8 cellular contexts compared by ENCODE assay signal in genomic region chr9:70413427-70413797, GRCh38. TPM values are rescaled to one million over a fixed set of nuclear protein-coding genes. Genes with fewer than 3 reads are reported as not detected.
DNase-seq lines count a peak whose midpoint lies in the region; ATAC-seq and TF ChIP-seq lines count a peak whose summit lies in the region.

No MANE protein-coding gene starts in this region.

- DNase-seq in NCI-H82 (lab: John Stamatoyannopoulos, UW) (peak; percentile 79), NCI-H82 treated with DMSO at 0.1 percent for 48 hours (lab: John Stamatoyannopoulos, UW; ENCODE audit: unreplicated experiment) (no peak), cardiac muscle cell (ENCODE audit: low read depth in 1 of 2, low spot score in 1 of 2) (peak in 1 of 2 donors; percentile 46), psoas muscle (peak in 1 of 2 donors; percentile 85), HK-2 (ENCODE audit: unreplicated experiment) (no peak)

- WGBS in psoas muscle, 3 donors, result 0 to 1% (median 1%) methylated on average over 32 to 60 of the region's 60 CpGs

- no peaks in the 10 kb centered on the region for H3K9me3 ChIP-seq in cardiac muscle cell (ENCODE audit: low read depth)
- no peaks in the 10 kb centered on the region for H3K9me3 ChIP-seq in psoas muscle

- TF ChIP-seq CTCF in cardiac muscle cell (IDR thresholded peaks at IDR 0.05; ENCODE audit: low read depth, low read length) (no peak), psoas muscle (IDR thresholded peaks at IDR 0.05) (no peak)

- H3K4me3 Mint-ChIP-seq in IgD-negative memory B cell, result peak overlapping the region; percentile 94 to 99 (median 98)
- peak overlapping the region; percentile 97 for H3K4me3 Mint-ChIP-seq in activated T-helper 17 cell treated with anti-CD3 and anti-CD28 coated beads, Interleukin-2, amount 50 U/mL, for 72 hours

- H3K4me1 ChIP-seq in cardiac muscle cell (ENCODE audit: low read depth) (peaks cover 4% of the 10 kb centered on the region), psoas muscle (peaks cover 49% of the 10 kb centered on the region)

- H3K27me3 Mint-ChIP-seq in IgD-negative memory B cell, result no peaks in the 10 kb centered on the region
- H3K27me3 Mint-ChIP-seq in activated T-helper 17 cell treated with anti-CD3 and anti-CD28 coated beads, Interleukin-2, amount 50 U/mL, for 72 hours, result no peaks in the 10 kb centered on the region

- no peaks in the 10 kb centered on the region for H3K9me3 Mint-ChIP-seq in IgD-negative memory B cell
- H3K9me3 Mint-ChIP-seq in activated T-helper 17 cell treated with anti-CD3 and anti-CD28 coated beads, Interleukin-2, amount 50 U/mL, for 72 hours, result no peaks in the 10 kb centered on the region

- H3K27ac ChIP-seq in cardiac muscle cell (no peak overlapping the region), psoas muscle (peak overlapping the region; percentile 100)

- intact Hi-C loops in psoas muscle (cut with DNase I), result loop anchor here (2.0 kb wide), 2 partner anchors 187 to 189 kb away; no protein-coding TSS in a partner anchor

- H3K4me3 ChIP-seq in cardiac muscle cell (peak overlapping the region; percentile 21), psoas muscle (peak overlapping the region; percentile 84)

- H3K27me3 ChIP-seq in cardiac muscle cell (peaks cover 66% of the 10 kb centered on the region), psoas muscle (ENCODE audit: insufficient read depth in 3 of 3, low read length in 2 of 3) (no peaks in the 10 kb centered on the region)

- H3K36me3 Mint-ChIP-seq in IgD-negative memory B cell, result no peaks in the 10 kb centered on the region
- peaks cover 45% of the 10 kb centered on the region for H3K36me3 Mint-ChIP-seq in activated T-helper 17 cell treated with anti-CD3 and anti-CD28 coated beads, Interleukin-2, amount 50 U/mL, for 72 hours (ENCODE audit: low read depth)

- peak; percentile 21 for ATAC-seq in GM21717 (IDR thresholded peaks at IDR 0.05; ENCODE audit: unreplicated experiment)
- ATAC-seq in activated T-helper 17 cell treated with anti-CD3 and anti-CD28 coated beads, Interleukin-2, amount 50 U/mL, for 72 hours (replicated peaks), result peak; percentile 20
- peak; percentile 1 to 4 (median 2) for ATAC-seq in psoas muscle

- H3K27ac Mint-ChIP-seq in IgD-negative memory B cell, result peak overlapping the region; percentile 96 to 100 (median 99)
- peak overlapping the region; percentile 99 for H3K27ac Mint-ChIP-seq in activated T-helper 17 cell treated with anti-CD3 and anti-CD28 coated beads, Interleukin-2, amount 50 U/mL, for 72 hours

- peaks cover 23 to 38% (median 31%) of the 10 kb centered on the region in 3 donors for H3K4me1 Mint-ChIP-seq in IgD-negative memory B cell
- H3K4me1 Mint-ChIP-seq in activated T-helper 17 cell treated with anti-CD3 and anti-CD28 coated beads, Interleukin-2, amount 50 U/mL, for 72 hours, result peaks cover 19% of the 10 kb centered on the region

- H3K36me3 ChIP-seq in cardiac muscle cell (no peaks in the 10 kb centered on the region), psoas muscle (ENCODE audit: insufficient read depth in 1 of 2, low read depth in 1 of 2) (no peaks in the 10 kb centered on the region)

RNA-seq across cellular contexts. Expression of gene KLF9, which starts 1.0 kb away (rescaled TPM):
- 3.3 TPM for polyA plus RNA-seq in IgD-negative memory B cell
- 10 to 100 TPM in 1 of 2 donors, 1 to 10 TPM in 1; 9.1 to 19.0 TPM for total RNA-seq in activated T-helper 17 cell treated with anti-CD3 and anti-CD28 coated beads, Interleukin-2, amount 50 U/mL, for 72 hours
- total RNA-seq in cardiac muscle cell, result 0.28 and 0.30 TPM in 2 replicates
- polyA plus RNA-seq in cardiac muscle cell, result not detected in 2 replicates
- 100 to 1,000 TPM in 2 of 4 donors, 10 to 100 TPM in 2; 29.5 to 178 (median 94.7) TPM for total RNA-seq in psoas muscle
- 10 to 100 TPM; 34.1 to 87.0 (median 64.4) TPM for polyA plus RNA-seq in psoas muscle
